Comparison of ENCODE assay signal across 27 cellular contexts in the genomic region with DNA sequence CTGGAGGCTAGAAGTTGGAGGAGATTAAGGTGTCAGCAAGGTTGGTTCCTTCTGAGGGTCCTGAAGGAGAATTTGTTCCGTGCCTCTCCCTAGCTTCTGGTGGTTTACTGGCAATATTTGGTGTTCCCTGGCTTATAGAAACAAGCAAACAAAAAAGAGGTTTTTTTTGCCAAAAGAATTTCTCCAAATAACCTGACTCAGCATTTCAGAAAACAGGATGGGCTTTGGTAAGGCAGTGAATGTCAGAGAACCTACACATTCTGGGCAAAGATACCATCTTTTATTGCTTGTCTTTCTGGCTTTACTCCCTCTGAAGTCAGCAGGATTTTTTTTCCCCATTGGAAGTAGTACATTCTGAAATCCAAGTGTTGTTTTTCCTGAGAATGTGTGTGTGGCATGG.
"Had no signal": no experiment of that assay in that cellular context is flagged by ENCODE, and none has a peak within 500 bp of the region (broad histone marks: within the 10 kb centered on the region; RNA-seq: fewer than 3 reads in every experiment).

No MANE protein-coding gene starts in this region.

- H3K4me1 ChIP-seq: colonic mucosa, gastrocnemius medialis, left lung, lower lobe of right lung had no signal

- H3K4me3 Mint-ChIP-seq: dendritic cell treated with granulocyte-macrophage colony-stimulating factor and Interleukin-4, amounts not matched to agents 40 ng/mL and 50 ng/mL, for 4 days; effector memory CD8-positive, alpha-beta T cell; endodermal cell; naive thymus-derived CD4-positive, alpha-beta T cell had no signal

- H3K27me3 ChIP-seq: colonic mucosa, esophagus squamous epithelium, gastrocnemius medialis, heart right ventricle, left lung had no signal

- H3K36me3 Mint-ChIP-seq: naive thymus-derived CD4-positive, alpha-beta T cell had no signal

- H3K4me3 ChIP-seq: colonic mucosa, esophagus squamous epithelium, gastrocnemius medialis, heart right ventricle, left lung, lower lobe of right lung had no signal

- ATAC-seq: effector memory CD8-positive, alpha-beta T cell; esophagus mucosa; gastrocnemius medialis; heart right ventricle; left cardiac atrium; left lung; left ventricle myocardium superior; lower lobe of right lung; naive thymus-derived CD4-positive, alpha-beta T cell had no signal

- H3K27ac Mint-ChIP-seq: dendritic cell treated with granulocyte-macrophage colony-stimulating factor and Interleukin-4, amounts not matched to agents 40 ng/mL and 50 ng/mL, for 4 days; effector memory CD8-positive, alpha-beta T cell; endodermal cell; naive thymus-derived CD4-positive, alpha-beta T cell had no signal

- H3K9me3 Mint-ChIP-seq: dendritic cell treated with granulocyte-macrophage colony-stimulating factor and Interleukin-4, amounts not matched to agents 40 ng/mL and 50 ng/mL, for 4 days; endodermal cell had no signal

- H3K27ac ChIP-seq: colonic mucosa, epithelial cell of prostate, esophagus squamous epithelium, gastrocnemius medialis, heart right ventricle, left lung, lower lobe of right lung had no signal

- H3K9me3 ChIP-seq: colonic mucosa, esophagus squamous epithelium, gastrocnemius medialis, heart right ventricle, left lung, lower lobe of right lung had no signal

- H3K36me3 ChIP-seq: colonic mucosa, esophagus squamous epithelium, gastrocnemius medialis, heart right ventricle, left lung, lower lobe of right lung had no signal

- FAIRE-seq: endometrium, islet of Langerhans, keratinocyte had no signal

- DNase-seq: colonic mucosa; cortex of kidney; effector CD8-positive, alpha-beta T cell; effector memory CD8-positive, alpha-beta T cell; endodermal cell; erythroblast; esophagus squamous epithelium; foreskin fibroblast; foreskin melanocyte; gastrocnemius medialis; glutamatergic neuron; head of caudate nucleus; heart right ventricle; hippocampal formation; left cardiac atrium; left lung; left ventricle myocardium superior; lower lobe of right lung; mesenchymal stem cell; midbrain; naive thymus-derived CD4-positive, alpha-beta T cell had no signal
